12 cellular contexts compared by ENCODE assay signal in genomic region chr7:101527844-101528667, GRCh38.
DNase-seq lines count a peak whose midpoint lies in the region; ATAC-seq and TF ChIP-seq lines count a peak whose summit lies in the region.
"Had no signal": no experiment of that assay in that cellular context is flagged by ENCODE, and none has a peak within 500 bp of the region (broad histone marks: within the 10 kb centered on the region; RNA-seq: fewer than 3 reads in every experiment).

No MANE protein-coding gene starts in this region.

- H3K27ac Mint-ChIP-seq in natural killer cell: no peak overlapping the region
- no peak overlapping the region for H3K27ac Mint-ChIP-seq in CD4-positive, alpha-beta T cell
- H3K27ac Mint-ChIP-seq: activated CD4-positive, alpha-beta memory T cell treated with anti-CD3 and anti-CD28 coated beads, Interleukin-2, amount 10 ng/mL, durations not matched to agents 7 days and 5 days; stimulated activated naive CD8-positive, alpha-beta T cell treated with anti-CD3 and anti-CD28 coated beads, Interleukin-15, Interleukin-2, amounts not matched to agents 100 ng/mL and 50 ng/mL, for 24 hours had no signal

- peak; percentile 24 for TF ChIP-seq CTCF in BJ (IDR thresholded peaks at IDR 0.05; ENCODE audit: insufficient read depth, low read depth, low read length)
- TF ChIP-seq CTCF in epithelial cell of esophagus (IDR thresholded peaks at IDR 0.05; ENCODE audit: insufficient read depth, low read depth, low read length, missing control alignments): no peak
- no peak for TF ChIP-seq CTCF in natural killer cell (IDR thresholded peaks at IDR 0.05)
- TF ChIP-seq CTCF in brain microvascular endothelial cell (IDR thresholded peaks at IDR 0.05; ENCODE audit: low read depth, low read length, missing control alignments): no peak
- TF ChIP-seq CTCF in CD4-positive, alpha-beta T cell (IDR thresholded peaks at IDR 0.05): no peak

- H3K4me3 Mint-ChIP-seq in natural killer cell: no peak overlapping the region
- H3K4me3 Mint-ChIP-seq in CD4-positive, alpha-beta T cell: no peak overlapping the region
- H3K4me3 Mint-ChIP-seq: activated CD4-positive, alpha-beta memory T cell treated with anti-CD3 and anti-CD28 coated beads, Interleukin-2, amount 10 ng/mL, durations not matched to agents 7 days and 5 days; stimulated activated naive CD8-positive, alpha-beta T cell treated with anti-CD3 and anti-CD28 coated beads, Interleukin-15, Interleukin-2, amounts not matched to agents 100 ng/mL and 50 ng/mL, for 24 hours had no signal

- H3K4me1 Mint-ChIP-seq in natural killer cell: peaks cover 0 to 9% of the 10 kb centered on the region in 2 donors
- no peaks in the 10 kb centered on the region for H3K4me1 Mint-ChIP-seq in CD4-positive, alpha-beta T cell (ENCODE audit: low read depth)
- H3K4me1 Mint-ChIP-seq: activated CD4-positive, alpha-beta memory T cell treated with anti-CD3 and anti-CD28 coated beads, Interleukin-2, amount 10 ng/mL, durations not matched to agents 7 days and 5 days had no signal

- no peak overlapping the region for H3K27ac ChIP-seq in brain microvascular endothelial cell
- H3K27ac ChIP-seq in CD4-positive, alpha-beta T cell (ENCODE audit: low read depth, low read length): no peak overlapping the region

- no peaks in the 10 kb centered on the region for H3K36me3 Mint-ChIP-seq in natural killer cell
- H3K36me3 Mint-ChIP-seq in CD4-positive, alpha-beta T cell (ENCODE audit: low read depth): no peaks in the 10 kb centered on the region

- DNase-seq in BJ (ENCODE audit: low read depth): peak; percentile 38
- DNase-seq in RPMI7951 (ENCODE audit: low read depth): peak; percentile 38
- DNase-seq in epithelial cell of esophagus (ENCODE audit: low read depth): peak; percentile 28
- DNase-seq in nucleus accumbens (lab: John Stamatoyannopoulos, UW): peak in 39 of 56 donors; percentile 2 to 71 (median 27)
- no peak for DNase-seq in natural killer cell
- DNase-seq in brain microvascular endothelial cell: no peak
- no peak for DNase-seq in CD4-positive, alpha-beta T cell
- DNase-seq: activated CD4-positive, alpha-beta memory T cell treated with anti-CD3 and anti-CD28 coated beads, Interleukin-2, amount 10 ng/mL, durations not matched to agents 7 days and 5 days; NCI-H748 treated with DMSO at 0.1 percent for 48 hours had no signal

- H3K9me3 Mint-ChIP-seq in natural killer cell: no peaks in the 10 kb centered on the region
- no peaks in the 10 kb centered on the region for H3K9me3 Mint-ChIP-seq in CD4-positive, alpha-beta T cell
- H3K9me3 Mint-ChIP-seq: activated CD4-positive, alpha-beta memory T cell treated with anti-CD3 and anti-CD28 coated beads, Interleukin-2, amount 10 ng/mL, durations not matched to agents 7 days and 5 days; stimulated activated naive CD8-positive, alpha-beta T cell treated with anti-CD3 and anti-CD28 coated beads, Interleukin-15, Interleukin-2, amounts not matched to agents 100 ng/mL and 50 ng/mL, for 24 hours had no signal

- in situ Hi-C loops in brain microvascular endothelial cell (cut with HindIII; ENCODE audit: low pct_ligation_motif_present, low sequenced_read_pairs): no loop called here

- H3K4me3 ChIP-seq in BJ (ENCODE audit: low read depth, low read length): no peak overlapping the region
- no peak overlapping the region for H3K4me3 ChIP-seq in epithelial cell of esophagus (ENCODE audit: low read length)
- H3K4me3 ChIP-seq in brain microvascular endothelial cell (ENCODE audit: low read depth, low read length): no peak overlapping the region
- H3K4me3 ChIP-seq: HAP-1 had no signal

- CTCF ChIA-PET in BJ (lab: Yijun Ruan, JAX): interaction anchor here (0.6 to 2.3 kb wide), 7 partner anchors 9 to 559 kb away, joined by 3 to 10 read pairs (median 4); no protein-coding TSS in a partner anchor
- CTCF ChIA-PET in CD4-positive, alpha-beta T cell (lab: Charles Lee): no interaction called here

- no peaks in the 10 kb centered on the region for H3K27me3 ChIP-seq in BJ (ENCODE audit: control insufficient read depth, insufficient read depth, low read length)
- H3K27me3 ChIP-seq in brain microvascular endothelial cell (replicated peaks): no peaks in the 10 kb centered on the region
- peaks cover 7% of the 10 kb centered on the region for H3K27me3 ChIP-seq in CD4-positive, alpha-beta T cell (ENCODE audit: control insufficient read depth, insufficient read depth, low read length)

- intact Hi-C loops in natural killer cell (cut with micrococcal nuclease): no loop called here
- intact Hi-C loops in CD4-positive, alpha-beta T cell (cut with DNase I, micrococcal nuclease): no loop called here

- peaks cover 4 to 6% of the 10 kb centered on the region in 2 donors for H3K27me3 Mint-ChIP-seq in natural killer cell (ENCODE audit: low read depth in 2 of 2)
- H3K27me3 Mint-ChIP-seq in CD4-positive, alpha-beta T cell: no peaks in the 10 kb centered on the region

- H3K9me3 ChIP-seq in CD4-positive, alpha-beta T cell (ENCODE audit: control insufficient read depth, low read length): no peaks in the 10 kb centered on the region

- H3K36me3 ChIP-seq in BJ (ENCODE audit: control insufficient read depth, insufficient read depth, low read length) (no peaks in the 10 kb centered on the region), brain microvascular endothelial cell (replicated peaks) (no peaks in the 10 kb centered on the region)
- H3K36me3 ChIP-seq: HAP-1 had no signal

- ATAC-seq in natural killer cell (no peak), HG02642 (IDR thresholded peaks at IDR 0.05; ENCODE audit: poor library complexity, unreplicated experiment) (no peak)
- ATAC-seq in CD4-positive, alpha-beta T cell (ENCODE audit: poor library complexity): no peak

- POLR2A ChIA-PET in BJ (lab: Charles Lee): no interaction called here
- POLR2A ChIA-PET in CD4-positive, alpha-beta T cell (lab: Charles Lee): no interaction called here

Comparison
In these comparisons a context has a peak if more than half of its experiments do, and no peak if none do; other contexts are left out.
1. DNase-seq: peak in BJ (single experiment), RPMI7951 (single experiment), epithelial cell of esophagus (single experiment) and nucleus accumbens (39 of 56); none in natural killer cell (single experiment), brain microvascular endothelial cell (single experiment) and CD4-positive, alpha-beta T cell (0 of 10).